ENCODE assay signal across 1 cellular context in genomic region chr19:18417250-18418033, GRCh38.
TF ChIP-seq lines count a peak whose summit lies in the region.

No MANE protein-coding gene starts in this region.

TF ChIP-seq in HEK293, 187 proteins besides CTCF, POLR2A, EP300 and RAD21 (continued from another document and continues in another):
- TF ChIP-seq ZBTB6 (tag by site-specific recombination; IDR thresholded peaks at IDR 0.05) (0 out of 2 replicates have a peak, but pooled peaks have one; percentile 30), ZNF791 (tag by site-specific recombination; IDR thresholded peaks at IDR 0.05) (peak; percentile 10; the same call in 1 of the 2 replicates), ZNF624 (tag by site-specific recombination; IDR thresholded peaks at IDR 0.05) (no peak), ZNF350 (tag by site-specific recombination; IDR thresholded peaks at IDR 0.05) (no peak), ZNF311 (tag by site-specific recombination; IDR thresholded peaks at IDR 0.05; ENCODE audit: borderline replicate concordance) (no peak), ZNF19 (tag by site-specific recombination; IDR thresholded peaks at IDR 0.05; ENCODE audit: low read depth) (no peak), ZFP3 (tag by site-specific recombination; IDR thresholded peaks at IDR 0.05; ENCODE audit: low read depth) (no peak), ZNF18 (tag by site-specific recombination; IDR thresholded peaks at IDR 0.05) (no peak), ZNF354C (tag by site-specific recombination; IDR thresholded peaks at IDR 0.05; ENCODE audit: borderline replicate concordance, low read depth) (no peak), ZNF133 (tag by site-specific recombination; IDR thresholded peaks at IDR 0.05) (no peak), ZNF121 (tag by site-specific recombination; IDR thresholded peaks at IDR 0.05) (no peak), KLF8 (tag by site-specific recombination; IDR thresholded peaks at IDR 0.05) (no peak; the same call in 1 of the 2 replicates), ZNF248 (tag by site-specific recombination; IDR thresholded peaks at IDR 0.05) (no peak), EGR2 (tag by site-specific recombination; IDR thresholded peaks at IDR 0.05; ENCODE audit: low read depth) (no peak), ZFP69B (tag by site-specific recombination; IDR thresholded peaks at IDR 0.05) (peak; percentile 63; the same call in 1 of the 2 replicates), ZNF184 (tag by site-specific recombination; IDR thresholded peaks at IDR 0.05) (no peak), ZFP41 (tag by site-specific recombination; IDR thresholded peaks at IDR 0.05; ENCODE audit: borderline replicate concordance) (no peak), ZBTB21 (tag by site-specific recombination; IDR thresholded peaks at IDR 0.05) (no peak), IKZF3 (tag by site-specific recombination; IDR thresholded peaks at IDR 0.05) (peak; percentile 92), ZSCAN30 (tag by site-specific recombination; IDR thresholded peaks at IDR 0.05) (peak; percentile 83), ZNF837 (tag by site-specific recombination; IDR thresholded peaks at IDR 0.05) (no peak), ZNF146 (tag by site-specific recombination; IDR thresholded peaks at IDR 0.05) (no peak), ZNF596 (tag by site-specific recombination; IDR thresholded peaks at IDR 0.05) (0 out of 2 replicates have a peak, but pooled peaks have one; percentile 11), ZBTB48 (tag by site-specific recombination; IDR thresholded peaks at IDR 0.05) (no peak), GLI2 (tag by site-specific recombination; IDR thresholded peaks at IDR 0.05; ENCODE audit: borderline replicate concordance, low read depth) (no peak), ZNF629 (tag by site-specific recombination; IDR thresholded peaks at IDR 0.05) (peak; percentile 45), ZNF175 (tag by site-specific recombination; IDR thresholded peaks at IDR 0.05) (no peak), TRIM28 (IDR thresholded peaks at IDR 0.05; ENCODE audit: borderline replicate concordance, low read length) (no peak), OVOL3 (tag by site-specific recombination; IDR thresholded peaks at IDR 0.05) (no peak), ZNF398 (tag by site-specific recombination; IDR thresholded peaks at IDR 0.05) (peak; percentile 65), MYNN (tag by site-specific recombination; IDR thresholded peaks at IDR 0.05; ENCODE audit: borderline replicate concordance) (no peak), SP2 (tag by site-specific recombination; IDR thresholded peaks at IDR 0.05) (peak; percentile 77), KLF16 (tag by site-specific recombination; IDR thresholded peaks at IDR 0.05) (no peak), SALL2 (tag by site-specific recombination; IDR thresholded peaks at IDR 0.05; ENCODE audit: borderline replicate concordance) (no peak), ZNF16 (tag by site-specific recombination; IDR thresholded peaks at IDR 0.05; ENCODE audit: low read depth) (peak; percentile 35; the same call in 1 of the 2 replicates), ZNF561 (tag by site-specific recombination; IDR thresholded peaks at IDR 0.05; ENCODE audit: borderline replicate concordance) (0 out of 2 replicates have a peak, but pooled peaks have one; percentile 53), ZNF221 (tag by site-specific recombination; IDR thresholded peaks at IDR 0.05; ENCODE audit: borderline replicate concordance) (no peak), ZNF366 (tag by site-specific recombination; conservative IDR thresholded peaks at IDR 0.05) (no peak)
- TF ChIP-seq, protein P1, sequence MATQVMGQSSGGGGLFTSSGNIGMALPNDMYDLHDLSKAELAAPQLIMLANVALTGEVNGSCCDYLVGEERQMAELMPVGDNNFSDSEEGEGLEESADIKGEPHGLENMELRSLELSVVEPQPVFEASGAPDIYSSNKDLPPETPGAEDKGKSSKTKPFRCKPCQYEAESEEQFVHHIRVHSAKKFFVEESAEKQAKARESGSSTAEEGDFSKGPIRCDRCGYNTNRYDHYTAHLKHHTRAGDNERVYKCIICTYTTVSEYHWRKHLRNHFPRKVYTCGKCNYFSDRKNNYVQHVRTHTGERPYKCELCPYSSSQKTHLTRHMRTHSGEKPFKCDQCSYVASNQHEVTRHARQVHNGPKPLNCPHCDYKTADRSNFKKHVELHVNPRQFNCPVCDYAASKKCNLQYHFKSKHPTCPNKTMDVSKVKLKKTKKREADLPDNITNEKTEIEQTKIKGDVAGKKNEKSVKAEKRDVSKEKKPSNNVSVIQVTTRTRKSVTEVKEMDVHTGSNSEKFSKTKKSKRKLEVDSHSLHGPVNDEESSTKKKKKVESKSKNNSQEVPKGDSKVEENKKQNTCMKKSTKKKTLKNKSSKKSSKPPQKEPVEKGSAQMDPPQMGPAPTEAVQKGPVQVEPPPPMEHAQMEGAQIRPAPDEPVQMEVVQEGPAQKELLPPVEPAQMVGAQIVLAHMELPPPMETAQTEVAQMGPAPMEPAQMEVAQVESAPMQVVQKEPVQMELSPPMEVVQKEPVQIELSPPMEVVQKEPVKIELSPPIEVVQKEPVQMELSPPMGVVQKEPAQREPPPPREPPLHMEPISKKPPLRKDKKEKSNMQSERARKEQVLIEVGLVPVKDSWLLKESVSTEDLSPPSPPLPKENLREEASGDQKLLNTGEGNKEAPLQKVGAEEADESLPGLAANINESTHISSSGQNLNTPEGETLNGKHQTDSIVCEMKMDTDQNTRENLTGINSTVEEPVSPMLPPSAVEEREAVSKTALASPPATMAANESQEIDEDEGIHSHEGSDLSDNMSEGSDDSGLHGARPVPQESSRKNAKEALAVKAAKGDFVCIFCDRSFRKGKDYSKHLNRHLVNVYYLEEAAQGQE (tag by site-specific recombination; IDR thresholded peaks at IDR 0.05) = peak; percentile 30
- TF ChIP-seq, protein P2, sequence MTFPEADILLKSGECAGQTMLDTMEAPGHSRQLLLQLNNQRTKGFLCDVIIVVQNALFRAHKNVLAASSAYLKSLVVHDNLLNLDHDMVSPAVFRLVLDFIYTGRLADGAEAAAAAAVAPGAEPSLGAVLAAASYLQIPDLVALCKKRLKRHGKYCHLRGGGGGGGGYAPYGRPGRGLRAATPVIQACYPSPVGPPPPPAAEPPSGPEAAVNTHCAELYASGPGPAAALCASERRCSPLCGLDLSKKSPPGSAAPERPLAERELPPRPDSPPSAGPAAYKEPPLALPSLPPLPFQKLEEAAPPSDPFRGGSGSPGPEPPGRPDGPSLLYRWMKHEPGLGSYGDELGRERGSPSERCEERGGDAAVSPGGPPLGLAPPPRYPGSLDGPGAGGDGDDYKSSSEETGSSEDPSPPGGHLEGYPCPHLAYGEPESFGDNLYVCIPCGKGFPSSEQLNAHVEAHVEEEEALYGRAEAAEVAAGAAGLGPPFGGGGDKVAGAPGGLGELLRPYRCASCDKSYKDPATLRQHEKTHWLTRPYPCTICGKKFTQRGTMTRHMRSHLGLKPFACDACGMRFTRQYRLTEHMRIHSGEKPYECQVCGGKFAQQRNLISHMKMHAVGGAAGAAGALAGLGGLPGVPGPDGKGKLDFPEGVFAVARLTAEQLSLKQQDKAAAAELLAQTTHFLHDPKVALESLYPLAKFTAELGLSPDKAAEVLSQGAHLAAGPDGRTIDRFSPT (tag by site-specific recombination; IDR thresholded peaks at IDR 0.05) = peak; percentile 81
- TF ChIP-seq, protein P3, sequence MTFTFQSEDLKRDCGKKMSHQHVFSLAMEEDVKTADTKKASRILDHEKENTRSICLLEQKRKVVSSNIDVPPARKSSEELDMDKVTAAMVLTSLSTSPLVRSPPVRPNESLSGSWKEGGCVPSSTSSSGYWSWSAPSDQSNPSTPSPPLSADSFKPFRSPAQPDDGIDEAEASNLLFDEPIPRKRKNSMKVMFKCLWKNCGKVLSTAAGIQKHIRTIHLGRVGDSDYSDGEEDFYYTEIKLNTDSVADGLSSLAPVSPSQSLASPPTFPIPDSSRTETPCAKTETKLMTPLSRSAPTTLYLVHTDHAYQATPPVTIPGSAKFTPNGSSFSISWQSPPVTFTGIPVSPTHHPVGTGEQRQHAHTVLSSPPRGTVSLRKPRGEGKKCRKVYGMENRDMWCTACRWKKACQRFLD (tag by site-specific recombination; IDR thresholded peaks at IDR 0.05) = no peak
- TF ChIP-seq, protein P4, sequence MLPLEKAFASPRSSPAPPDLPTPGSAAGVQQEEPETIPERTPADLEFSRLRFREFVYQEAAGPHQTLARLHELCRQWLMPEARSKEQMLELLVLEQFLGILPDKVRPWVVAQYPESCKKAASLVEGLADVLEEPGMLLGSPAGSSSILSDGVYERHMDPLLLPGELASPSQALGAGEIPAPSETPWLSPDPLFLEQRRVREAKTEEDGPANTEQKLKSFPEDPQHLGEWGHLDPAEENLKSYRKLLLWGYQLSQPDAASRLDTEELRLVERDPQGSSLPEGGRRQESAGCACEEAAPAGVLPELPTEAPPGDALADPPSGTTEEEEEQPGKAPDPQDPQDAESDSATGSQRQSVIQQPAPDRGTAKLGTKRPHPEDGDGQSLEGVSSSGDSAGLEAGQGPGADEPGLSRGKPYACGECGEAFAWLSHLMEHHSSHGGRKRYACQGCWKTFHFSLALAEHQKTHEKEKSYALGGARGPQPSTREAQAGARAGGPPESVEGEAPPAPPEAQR (tag by site-specific recombination; IDR thresholded peaks at IDR 0.05) = no peak
- TF ChIP-seq, protein P5, sequence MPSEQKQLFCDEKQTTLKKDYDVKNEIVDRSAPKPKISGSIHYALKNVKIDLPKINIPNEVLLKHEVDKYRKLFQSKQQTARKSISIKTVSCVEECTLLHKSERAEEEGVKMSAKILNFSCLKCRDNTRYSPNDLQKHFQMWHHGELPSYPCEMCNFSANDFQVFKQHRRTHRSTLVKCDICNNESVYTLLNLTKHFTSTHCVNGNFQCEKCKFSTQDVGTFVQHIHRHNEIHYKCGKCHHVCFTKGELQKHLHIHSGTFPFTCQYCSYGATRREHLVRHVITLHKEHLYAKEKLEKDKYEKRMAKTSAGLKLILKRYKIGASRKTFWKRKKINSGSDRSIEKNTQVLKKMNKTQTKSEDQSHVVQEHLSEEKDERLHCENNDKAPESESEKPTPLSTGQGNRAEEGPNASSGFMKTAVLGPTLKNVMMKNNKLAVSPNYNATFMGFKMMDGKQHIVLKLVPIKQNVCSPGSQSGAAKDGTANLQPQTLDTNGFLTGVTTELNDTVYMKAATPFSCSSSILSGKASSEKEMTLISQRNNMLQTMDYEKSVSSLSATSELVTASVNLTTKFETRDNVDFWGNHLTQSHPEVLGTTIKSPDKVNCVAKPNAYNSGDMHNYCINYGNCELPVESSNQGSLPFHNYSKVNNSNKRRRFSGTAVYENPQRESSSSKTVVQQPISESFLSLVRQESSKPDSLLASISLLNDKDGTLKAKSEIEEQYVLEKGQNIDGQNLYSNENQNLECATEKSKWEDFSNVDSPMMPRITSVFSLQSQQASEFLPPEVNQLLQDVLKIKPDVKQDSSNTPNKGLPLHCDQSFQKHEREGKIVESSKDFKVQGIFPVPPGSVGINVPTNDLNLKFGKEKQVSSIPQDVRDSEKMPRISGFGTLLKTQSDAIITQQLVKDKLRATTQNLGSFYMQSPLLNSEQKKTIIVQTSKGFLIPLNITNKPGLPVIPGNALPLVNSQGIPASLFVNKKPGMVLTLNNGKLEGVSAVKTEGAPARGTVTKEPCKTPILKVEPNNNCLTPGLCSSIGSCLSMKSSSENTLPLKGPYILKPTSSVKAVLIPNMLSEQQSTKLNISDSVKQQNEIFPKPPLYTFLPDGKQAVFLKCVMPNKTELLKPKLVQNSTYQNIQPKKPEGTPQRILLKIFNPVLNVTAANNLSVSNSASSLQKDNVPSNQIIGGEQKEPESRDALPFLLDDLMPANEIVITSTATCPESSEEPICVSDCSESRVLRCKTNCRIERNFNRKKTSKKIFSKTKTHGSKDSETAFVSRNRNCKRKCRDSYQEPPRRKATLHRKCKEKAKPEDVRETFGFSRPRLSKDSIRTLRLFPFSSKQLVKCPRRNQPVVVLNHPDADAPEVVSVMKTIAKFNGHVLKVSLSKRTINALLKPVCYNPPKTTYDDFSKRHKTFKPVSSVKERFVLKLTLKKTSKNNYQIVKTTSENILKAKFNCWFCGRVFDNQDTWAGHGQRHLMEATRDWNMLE (tag by site-specific recombination; conservative IDR thresholded peaks at IDR 0.05; ENCODE audit: low read depth) = no peak
- TF ChIP-seq, protein P6, sequence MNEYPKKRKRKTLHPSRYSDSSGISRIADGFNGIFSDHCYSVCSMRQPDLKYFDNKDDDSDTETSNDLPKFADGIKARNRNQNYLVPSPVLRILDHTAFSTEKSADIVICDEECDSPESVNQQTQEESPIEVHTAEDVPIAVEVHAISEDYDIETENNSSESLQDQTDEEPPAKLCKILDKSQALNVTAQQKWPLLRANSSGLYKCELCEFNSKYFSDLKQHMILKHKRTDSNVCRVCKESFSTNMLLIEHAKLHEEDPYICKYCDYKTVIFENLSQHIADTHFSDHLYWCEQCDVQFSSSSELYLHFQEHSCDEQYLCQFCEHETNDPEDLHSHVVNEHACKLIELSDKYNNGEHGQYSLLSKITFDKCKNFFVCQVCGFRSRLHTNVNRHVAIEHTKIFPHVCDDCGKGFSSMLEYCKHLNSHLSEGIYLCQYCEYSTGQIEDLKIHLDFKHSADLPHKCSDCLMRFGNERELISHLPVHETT (tag by site-specific recombination; IDR thresholded peaks at IDR 0.05) = 0 out of 2 replicates have a peak, but pooled peaks have one; percentile 25
